20 cellular contexts compared by ENCODE assay signal in the genomic region with DNA sequence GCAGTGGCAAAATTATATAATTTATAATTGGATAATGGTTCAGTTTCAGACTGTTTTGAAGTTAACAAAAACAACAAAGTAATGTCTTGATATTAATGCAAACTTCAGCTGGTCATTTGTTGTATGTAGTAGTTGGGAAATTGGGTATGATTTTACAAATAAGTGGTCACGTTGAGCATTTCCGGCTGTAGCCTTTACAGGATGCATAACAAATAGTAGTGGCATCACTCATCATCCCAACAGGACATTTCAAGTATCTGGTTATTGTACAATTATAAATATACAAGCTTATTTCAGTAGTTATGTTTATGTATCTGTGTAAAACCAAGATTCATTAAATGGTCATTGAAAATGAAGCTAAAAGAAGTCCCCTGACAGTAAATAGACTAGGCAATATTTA.
"Had no signal": no experiment of that assay in that cellular context is flagged by ENCODE, and none has a peak within 500 bp of the region (broad histone marks: within the 10 kb centered on the region; RNA-seq: fewer than 3 reads in every experiment).

No MANE protein-coding gene starts in this region.

- H3K27me3 ChIP-seq: adrenal gland, colonic mucosa, esophagus squamous epithelium, pancreas, sigmoid colon had no signal

- H3K36me3 ChIP-seq: adrenal gland, colonic mucosa, pancreas, sigmoid colon, thoracic aorta had no signal

- H3K9me3 ChIP-seq: adrenal gland, colonic mucosa, pancreas, thoracic aorta had no signal

- H3K4me1 ChIP-seq: adrenal gland, colonic mucosa, pancreas had no signal

- FAIRE-seq: pancreas, TTC549 had no signal

- DNase-seq: activated CD4-positive, alpha-beta T cell treated with anti-CD3 and anti-CD28 coated beads for 48 hours; activated CD8-positive, alpha-beta memory T cell treated with anti-CD3 and anti-CD28 coated beads, Interleukin-2, amount 50 U/mL, for 4 hours; activated CD8-positive, alpha-beta T cell treated with anti-CD3 and anti-CD28 coated beads, Interleukin-2, amount 10 ng/mL, durations not matched to agents 7 days and 5 days; activated effector memory CD4-positive, alpha-beta T cell treated with anti-CD3 and anti-CD28 coated beads, Interleukin-2, amount 50 U/mL, for 16 hours; activated T-cell treated with anti-CD3 and anti-CD28 coated beads, Interleukin-2, amount 50 U/mL, for 48 hours; adrenal gland; colonic mucosa; esophagus squamous epithelium; foreskin melanocyte; head of caudate nucleus; immature natural killer cell; midbrain; naive B cell; pancreas; sigmoid colon; stimulated activated CD4-positive, alpha-beta T cell treated with anti-CD3 and anti-CD28 coated beads, Interleukin-1b, Interleukin-23, amount 100 ng/mL, for 48 hours; T-helper 2 cell had no signal

- H3K4me3 ChIP-seq: adrenal gland, colonic mucosa, esophagus squamous epithelium, pancreas, sigmoid colon, thoracic aorta had no signal

- ATAC-seq: activated CD8-positive, alpha-beta T cell treated with anti-CD3 and anti-CD28 coated beads, Interleukin-2, amount 10 ng/mL, durations not matched to agents 7 days and 5 days; pancreas; WTC11 had no signal

- H3K27ac ChIP-seq: adrenal gland, colonic mucosa, esophagus squamous epithelium, pancreas, sigmoid colon, thoracic aorta had no signal
